Comparison of ENCODE assay signal across 30 cellular contexts in genomic region chr17:4185656-4186055, GRCh38.
"Had no signal": no experiment of that assay in that cellular context is flagged by ENCODE, and none has a peak within 500 bp of the region (broad histone marks: within the 10 kb centered on the region; RNA-seq: fewer than 3 reads in every experiment).

No MANE protein-coding gene starts in this region.

- H3K27ac Mint-ChIP-seq: activated CD4-positive, alpha-beta T cell treated with anti-CD3 and anti-CD28 coated beads, Interleukin-2, amount 10 ng/mL, durations not matched to agents 24 days and 14 days; activated CD8-positive, alpha-beta T cell treated with anti-CD3 and anti-CD28 coated beads for 36 hours; activated naive CD4-positive, alpha-beta T cell treated with anti-CD3 and anti-CD28 coated beads for 36 hours; activated T-cell treated with anti-CD3 and anti-CD28 coated beads, Interleukin-2, amount 50 U/mL, for 72 hours; T-cell had no signal

- FAIRE-seq: astrocyte had no signal

- H3K4me3 ChIP-seq: adrenal gland, body of pancreas, SJSA1 had no signal

- H3K9me3 ChIP-seq: adrenal gland, body of pancreas, breast epithelium, SJSA1 had no signal

- H3K4me1 ChIP-seq: adrenal gland, body of pancreas, breast epithelium, SJSA1 had no signal

- DNase-seq: activated CD4-positive, alpha-beta T cell treated with anti-CD3 and anti-CD28 coated beads, Interleukin-2, amount 10 ng/mL, durations not matched to agents 24 days and 14 days; activated CD4-positive, alpha-beta T cell treated with anti-CD3 and anti-CD28 coated beads, Interleukin-2, amount 50 U/mL, for 4 hours; activated CD8-positive, alpha-beta T cell treated with anti-CD3 and anti-CD28 coated beads for 36 hours; activated gamma-delta T cell treated with Interleukin-2 at 50 U/mL for 16 hours; activated naive CD4-positive, alpha-beta T cell treated with anti-CD3 and anti-CD28 coated beads for 36 hours; activated T-cell treated with anti-CD3 and anti-CD28 coated beads, Interleukin-2, amount 50 U/mL, for 1 hour; activated T-cell treated with anti-CD3 and anti-CD28 coated beads, Interleukin-2, amount 50 U/mL, for 72 hours; adrenal gland; body of pancreas; Karpas-422; KBM-7; NCI-H1105; NCI-H1417 treated with DMSO at 0.1 percent for 48 hours; NCI-H187 treated with DMSO at 0.1 percent for 48 hours; NCI-H2081; NCI-H226; NCI-H446 treated with DMSO at 0.1 percent for 48 hours; NCI-H524; NCI-H69; RPMI8226; SHP77 treated with DMSO at 0.1 percent for 48 hours; T-cell; T-helper 2 cell; T1000 had no signal

- H3K36me3 ChIP-seq: breast epithelium had no signal

- ATAC-seq: activated CD8-positive, alpha-beta T cell treated with anti-CD3 and anti-CD28 coated beads for 36 hours; activated naive CD4-positive, alpha-beta T cell treated with anti-CD3 and anti-CD28 coated beads, Interleukin-2, amount 50 U/mL, for 72 hours; activated T-cell treated with anti-CD3 and anti-CD28 coated beads, Interleukin-2, amount 50 U/mL, for 72 hours; body of pancreas; Panc1; SK-N-SH treated with all-trans-retinoic acid at 6 μM for 48 hours; T-cell had no signal

- H3K9me3 Mint-ChIP-seq: activated CD4-positive, alpha-beta T cell treated with anti-CD3 and anti-CD28 coated beads, Interleukin-2, amount 10 ng/mL, durations not matched to agents 24 days and 14 days; activated CD8-positive, alpha-beta T cell treated with anti-CD3 and anti-CD28 coated beads for 36 hours; activated naive CD4-positive, alpha-beta T cell treated with anti-CD3 and anti-CD28 coated beads for 36 hours; activated naive CD4-positive, alpha-beta T cell treated with anti-CD3 and anti-CD28 coated beads, Interleukin-2, amount 50 U/mL, for 72 hours; activated T-cell treated with anti-CD3 and anti-CD28 coated beads, Interleukin-2, amount 50 U/mL, for 72 hours; T-cell had no signal

- H3K27me3 Mint-ChIP-seq: activated CD4-positive, alpha-beta T cell treated with anti-CD3 and anti-CD28 coated beads, Interleukin-2, amount 10 ng/mL, durations not matched to agents 24 days and 14 days; activated CD8-positive, alpha-beta T cell treated with anti-CD3 and anti-CD28 coated beads for 36 hours; T-cell had no signal

- H3K27me3 ChIP-seq: adrenal gland, body of pancreas, breast epithelium, SJSA1 had no signal

- H3K4me3 Mint-ChIP-seq: activated CD4-positive, alpha-beta T cell treated with anti-CD3 and anti-CD28 coated beads, Interleukin-2, amount 10 ng/mL, durations not matched to agents 24 days and 14 days; activated CD8-positive, alpha-beta T cell treated with anti-CD3 and anti-CD28 coated beads for 36 hours; activated naive CD4-positive, alpha-beta T cell treated with anti-CD3 and anti-CD28 coated beads for 36 hours; activated T-cell treated with anti-CD3 and anti-CD28 coated beads, Interleukin-2, amount 50 U/mL, for 72 hours; T-cell had no signal

- H3K27ac ChIP-seq: adrenal gland, body of pancreas, SJSA1 had no signal
